ENCODE assay signal across 1 cellular context in the genomic region with DNA sequence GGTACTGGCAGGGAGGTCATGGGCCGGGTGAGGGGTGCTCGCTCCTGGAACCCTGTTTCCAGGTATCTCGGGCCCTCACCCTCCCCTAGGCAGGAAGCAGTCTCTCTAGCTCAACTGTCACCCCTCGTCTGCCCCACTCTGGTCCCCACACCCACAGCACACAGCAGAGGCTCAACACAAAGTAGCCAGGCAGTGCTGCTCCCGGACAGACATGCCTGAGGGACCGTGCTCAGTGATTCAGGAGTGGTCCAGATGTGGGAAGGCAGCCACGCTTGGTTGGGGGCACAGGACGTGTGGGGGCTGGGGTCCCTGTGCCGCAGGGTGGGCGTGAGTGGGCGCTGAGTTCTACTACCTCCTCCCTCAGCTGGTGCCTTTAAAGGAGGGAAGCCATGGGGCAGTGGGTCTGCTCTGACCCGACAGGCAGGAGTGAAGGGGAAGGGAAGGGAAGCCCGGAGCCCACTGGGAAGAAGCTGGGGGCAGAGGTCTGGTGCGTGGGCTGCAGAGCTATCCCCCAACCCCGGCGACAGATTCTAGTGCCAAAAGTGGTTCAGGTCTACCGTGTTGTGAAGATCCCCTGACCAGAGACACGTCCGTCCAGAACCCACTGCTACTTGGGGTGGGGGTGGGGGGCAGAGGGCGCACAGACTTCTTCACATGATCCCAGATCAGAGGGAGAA.
TF ChIP-seq lines count a peak whose summit lies in the region.

No MANE protein-coding gene starts in this region.

TF ChIP-seq in HepG2, 621 proteins besides CTCF, POLR2A, EP300 and RAD21 (continues in another document):
- TF ChIP-seq SATB2 (CRISPR knock-in tag; IDR thresholded peaks at IDR 0.05), result no peak
- TF ChIP-seq, protein P1, sequence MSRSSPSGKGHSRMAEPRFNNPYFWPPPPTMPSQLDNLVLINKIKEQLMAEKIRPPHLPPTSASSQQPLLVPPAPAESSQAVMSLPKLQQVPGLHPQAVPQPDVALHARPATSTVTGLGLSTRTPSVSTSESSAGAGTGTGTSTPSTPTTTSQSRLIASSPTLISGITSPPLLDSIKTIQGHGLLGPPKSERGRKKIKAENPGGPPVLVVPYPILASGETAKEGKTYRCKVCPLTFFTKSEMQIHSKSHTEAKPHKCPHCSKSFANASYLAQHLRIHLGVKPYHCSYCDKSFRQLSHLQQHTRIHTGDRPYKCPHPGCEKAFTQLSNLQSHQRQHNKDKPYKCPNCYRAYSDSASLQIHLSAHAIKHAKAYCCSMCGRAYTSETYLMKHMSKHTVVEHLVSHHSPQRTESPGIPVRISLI (CRISPR knock-in tag; IDR thresholded peaks at IDR 0.05; ENCODE audit: borderline replicate concordance), result no peak
- TF ChIP-seq ZNF550 (CRISPR knock-in tag; IDR thresholded peaks at IDR 0.05; ENCODE audit: borderline replicate concordance), result 0 out of 2 replicates have a peak, but pooled peaks have one; percentile 76
- TF ChIP-seq ZNF232 (CRISPR knock-in tag; IDR thresholded peaks at IDR 0.05; ENCODE audit: borderline replicate concordance), result no peak
- TF ChIP-seq MTF2 (CRISPR knock-in tag; IDR thresholded peaks at IDR 0.05; ENCODE audit: borderline replicate concordance), result peak; percentile 67; the same call in 1 of the 2 replicates
- TF ChIP-seq CHD4 (IDR thresholded peaks at IDR 0.05; ENCODE audit: borderline replicate concordance, low read length), result no peak
- TF ChIP-seq ZFP91 (CRISPR knock-in tag; IDR thresholded peaks at IDR 0.05; ENCODE audit: borderline replicate concordance), result peak; percentile 55; the same call in 1 of the 2 replicates
- no peak for TF ChIP-seq ZNF30 (CRISPR knock-in tag; IDR thresholded peaks at IDR 0.05)
- no peak; the same call in 1 of the 2 replicates for TF ChIP-seq ETV5 (CRISPR knock-in tag; IDR thresholded peaks at IDR 0.05; ENCODE audit: borderline replicate concordance)
- TF ChIP-seq SALL2 (CRISPR knock-in tag; IDR thresholded peaks at IDR 0.05), result peak; percentile 7; the same call in 1 of the 2 replicates
- TF ChIP-seq, protein P2, sequence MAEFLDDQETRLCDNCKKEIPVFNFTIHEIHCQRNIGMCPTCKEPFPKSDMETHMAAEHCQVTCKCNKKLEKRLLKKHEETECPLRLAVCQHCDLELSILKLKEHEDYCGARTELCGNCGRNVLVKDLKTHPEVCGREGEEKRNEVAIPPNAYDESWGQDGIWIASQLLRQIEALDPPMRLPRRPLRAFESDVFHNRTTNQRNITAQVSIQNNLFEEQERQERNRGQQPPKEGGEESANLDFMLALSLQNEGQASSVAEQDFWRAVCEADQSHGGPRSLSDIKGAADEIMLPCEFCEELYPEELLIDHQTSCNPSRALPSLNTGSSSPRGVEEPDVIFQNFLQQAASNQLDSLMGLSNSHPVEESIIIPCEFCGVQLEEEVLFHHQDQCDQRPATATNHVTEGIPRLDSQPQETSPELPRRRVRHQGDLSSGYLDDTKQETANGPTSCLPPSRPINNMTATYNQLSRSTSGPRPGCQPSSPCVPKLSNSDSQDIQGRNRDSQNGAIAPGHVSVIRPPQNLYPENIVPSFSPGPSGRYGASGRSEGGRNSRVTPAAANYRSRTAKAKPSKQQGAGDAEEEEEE (CRISPR knock-in tag; IDR thresholded peaks at IDR 0.05; ENCODE audit: borderline replicate concordance), result 0 out of 2 replicates have a peak, but pooled peaks have one; percentile 31
- TF ChIP-seq ZNF326 (CRISPR knock-in tag; IDR thresholded peaks at IDR 0.05; ENCODE audit: borderline replicate concordance), result peak; percentile 97; the same call in 1 of the 2 replicates
- no peak for TF ChIP-seq ARNT2 (CRISPR knock-in tag; IDR thresholded peaks at IDR 0.05; ENCODE audit: low read depth)
- TF ChIP-seq ZMYM2 (CRISPR knock-in tag; IDR thresholded peaks at IDR 0.05), result peak; percentile 67; the same call in 1 of the 2 replicates
- TF ChIP-seq SNRNP70 (IDR thresholded peaks at IDR 0.05; ENCODE audit: low read depth, low read length), result no peak
- TF ChIP-seq GATAD1 (CRISPR knock-in tag; IDR thresholded peaks at IDR 0.05), result no peak
- no peak for TF ChIP-seq ZNF777 (CRISPR knock-in tag; IDR thresholded peaks at IDR 0.05)
- TF ChIP-seq, protein P3, sequence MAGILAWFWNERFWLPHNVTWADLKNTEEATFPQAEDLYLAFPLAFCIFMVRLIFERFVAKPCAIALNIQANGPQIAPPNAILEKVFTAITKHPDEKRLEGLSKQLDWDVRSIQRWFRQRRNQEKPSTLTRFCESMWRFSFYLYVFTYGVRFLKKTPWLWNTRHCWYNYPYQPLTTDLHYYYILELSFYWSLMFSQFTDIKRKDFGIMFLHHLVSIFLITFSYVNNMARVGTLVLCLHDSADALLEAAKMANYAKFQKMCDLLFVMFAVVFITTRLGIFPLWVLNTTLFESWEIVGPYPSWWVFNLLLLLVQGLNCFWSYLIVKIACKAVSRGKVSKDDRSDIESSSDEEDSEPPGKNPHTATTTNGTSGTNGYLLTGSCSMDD (CRISPR knock-in tag; IDR thresholded peaks at IDR 0.05), result no peak
- no peak; the same call in 1 of the 2 replicates for TF ChIP-seq ZNF615 (CRISPR knock-in tag; IDR thresholded peaks at IDR 0.05; ENCODE audit: borderline replicate concordance)
- TF ChIP-seq U2AF2 (IDR thresholded peaks at IDR 0.05; ENCODE audit: low read depth, low read length), result no peak
- peak; percentile 9 for TF ChIP-seq ZNF781 (CRISPR knock-in tag; IDR thresholded peaks at IDR 0.05; ENCODE audit: borderline replicate concordance, not compliant biosample characterization)
- TF ChIP-seq GATAD2A (CRISPR knock-in tag; IDR thresholded peaks at IDR 0.05), result no peak
- 0 out of 2 replicates have a peak, but pooled peaks have one; percentile 15 for TF ChIP-seq EEA1 (CRISPR knock-in tag; IDR thresholded peaks at IDR 0.05; ENCODE audit: borderline replicate concordance)
- no peak for TF ChIP-seq ZUFSP (CRISPR knock-in tag; IDR thresholded peaks at IDR 0.05; ENCODE audit: borderline replicate concordance)
- no peak; the same call in 1 of the 2 replicates for TF ChIP-seq SPEN (CRISPR knock-in tag; IDR thresholded peaks at IDR 0.05; ENCODE audit: low read depth)
- TF ChIP-seq, protein P4, sequence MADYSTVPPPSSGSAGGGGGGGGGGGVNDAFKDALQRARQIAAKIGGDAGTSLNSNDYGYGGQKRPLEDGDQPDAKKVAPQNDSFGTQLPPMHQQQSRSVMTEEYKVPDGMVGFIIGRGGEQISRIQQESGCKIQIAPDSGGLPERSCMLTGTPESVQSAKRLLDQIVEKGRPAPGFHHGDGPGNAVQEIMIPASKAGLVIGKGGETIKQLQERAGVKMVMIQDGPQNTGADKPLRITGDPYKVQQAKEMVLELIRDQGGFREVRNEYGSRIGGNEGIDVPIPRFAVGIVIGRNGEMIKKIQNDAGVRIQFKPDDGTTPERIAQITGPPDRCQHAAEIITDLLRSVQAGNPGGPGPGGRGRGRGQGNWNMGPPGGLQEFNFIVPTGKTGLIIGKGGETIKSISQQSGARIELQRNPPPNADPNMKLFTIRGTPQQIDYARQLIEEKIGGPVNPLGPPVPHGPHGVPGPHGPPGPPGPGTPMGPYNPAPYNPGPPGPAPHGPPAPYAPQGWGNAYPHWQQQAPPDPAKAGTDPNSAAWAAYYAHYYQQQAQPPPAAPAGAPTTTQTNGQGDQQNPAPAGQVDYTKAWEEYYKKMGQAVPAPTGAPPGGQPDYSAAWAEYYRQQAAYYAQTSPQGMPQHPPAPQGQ (CRISPR knock-in tag; IDR thresholded peaks at IDR 0.05; ENCODE audit: borderline replicate concordance), result peak; percentile 48; the same call in 1 of the 2 replicates
- TF ChIP-seq SNAPC2 (CRISPR knock-in tag; IDR thresholded peaks at IDR 0.05), result no peak; the same call in 1 of the 2 replicates
- no peak for TF ChIP-seq ZGPAT (CRISPR knock-in tag; IDR thresholded peaks at IDR 0.05)
- TF ChIP-seq ZNF607 (CRISPR knock-in tag; IDR thresholded peaks at IDR 0.05; ENCODE audit: borderline replicate concordance), result no peak
- TF ChIP-seq ESRRA (CRISPR knock-in tag; IDR thresholded peaks at IDR 0.05; ENCODE audit: low read depth), result peak; percentile 17; the same call in 1 of the 2 replicates
- no peak for TF ChIP-seq ZSCAN9 (CRISPR knock-in tag; IDR thresholded peaks at IDR 0.05; ENCODE audit: borderline replicate concordance)
- TF ChIP-seq HMG20A (CRISPR knock-in tag; IDR thresholded peaks at IDR 0.05; ENCODE audit: borderline replicate concordance), result no peak
- TF ChIP-seq ZNF441 (CRISPR knock-in tag; IDR thresholded peaks at IDR 0.05; ENCODE audit: borderline replicate concordance), result peak; percentile 44; the same call in 1 of the 2 replicates
- no peak for TF ChIP-seq HNRNPLL (IDR thresholded peaks at IDR 0.05; ENCODE audit: low read depth, low read length, poor library complexity, severe bottlenecking)
- TF ChIP-seq ELK4 (CRISPR knock-in tag; IDR thresholded peaks at IDR 0.05; ENCODE audit: borderline replicate concordance), result no peak
- TF ChIP-seq CAMTA2 (CRISPR knock-in tag; IDR thresholded peaks at IDR 0.05; ENCODE audit: borderline replicate concordance), result no peak; the same call in 1 of the 2 replicates
- TF ChIP-seq, protein P5, sequence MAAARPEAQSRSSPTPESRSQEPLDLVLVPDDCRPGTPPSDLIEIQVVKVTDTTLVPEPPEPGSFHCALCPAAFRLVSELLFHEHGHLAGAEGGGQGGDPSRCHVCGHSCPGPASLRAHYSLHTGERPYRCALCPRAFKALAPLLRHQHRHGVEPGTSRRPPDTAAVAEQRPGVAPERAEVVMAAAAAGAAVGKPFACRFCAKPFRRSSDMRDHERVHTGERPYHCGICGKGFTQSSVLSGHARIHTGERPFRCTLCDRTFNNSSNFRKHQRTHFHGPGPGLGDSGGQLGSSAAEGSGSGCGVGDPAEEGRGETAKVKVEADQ (CRISPR knock-in tag; IDR thresholded peaks at IDR 0.05; ENCODE audit: borderline replicate concordance), result no peak; the same call in 1 of the 2 replicates
- no peak for TF ChIP-seq CBX5 (CRISPR knock-in tag; IDR thresholded peaks at IDR 0.05; ENCODE audit: borderline replicate concordance)
- TF ChIP-seq, protein P6, sequence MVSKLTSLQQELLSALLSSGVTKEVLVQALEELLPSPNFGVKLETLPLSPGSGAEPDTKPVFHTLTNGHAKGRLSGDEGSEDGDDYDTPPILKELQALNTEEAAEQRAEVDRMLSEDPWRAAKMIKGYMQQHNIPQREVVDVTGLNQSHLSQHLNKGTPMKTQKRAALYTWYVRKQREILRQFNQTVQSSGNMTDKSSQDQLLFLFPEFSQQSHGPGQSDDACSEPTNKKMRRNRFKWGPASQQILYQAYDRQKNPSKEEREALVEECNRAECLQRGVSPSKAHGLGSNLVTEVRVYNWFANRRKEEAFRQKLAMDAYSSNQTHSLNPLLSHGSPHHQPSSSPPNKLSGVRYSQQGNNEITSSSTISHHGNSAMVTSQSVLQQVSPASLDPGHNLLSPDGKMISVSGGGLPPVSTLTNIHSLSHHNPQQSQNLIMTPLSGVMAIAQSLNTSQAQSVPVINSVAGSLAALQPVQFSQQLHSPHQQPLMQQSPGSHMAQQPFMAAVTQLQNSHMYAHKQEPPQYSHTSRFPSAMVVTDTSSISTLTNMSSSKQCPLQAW (CRISPR knock-in tag; IDR thresholded peaks at IDR 0.05), result peak; percentile 11
- TF ChIP-seq NR2C2 (CRISPR knock-in tag; IDR thresholded peaks at IDR 0.05; ENCODE audit: borderline replicate concordance), result peak; percentile 41
- peak; percentile 3; the same call in 1 of the 2 replicates for TF ChIP-seq IRF9 (CRISPR knock-in tag; IDR thresholded peaks at IDR 0.05; ENCODE audit: borderline replicate concordance)
- TF ChIP-seq AGO1 (IDR thresholded peaks at IDR 0.05; ENCODE audit: low read depth, low read length, poor library complexity, severe bottlenecking), result peak; percentile 86
- TF ChIP-seq ZNF3 (CRISPR knock-in tag; IDR thresholded peaks at IDR 0.05), result no peak
